16 cellular contexts compared by ENCODE assay signal in the genomic region with DNA sequence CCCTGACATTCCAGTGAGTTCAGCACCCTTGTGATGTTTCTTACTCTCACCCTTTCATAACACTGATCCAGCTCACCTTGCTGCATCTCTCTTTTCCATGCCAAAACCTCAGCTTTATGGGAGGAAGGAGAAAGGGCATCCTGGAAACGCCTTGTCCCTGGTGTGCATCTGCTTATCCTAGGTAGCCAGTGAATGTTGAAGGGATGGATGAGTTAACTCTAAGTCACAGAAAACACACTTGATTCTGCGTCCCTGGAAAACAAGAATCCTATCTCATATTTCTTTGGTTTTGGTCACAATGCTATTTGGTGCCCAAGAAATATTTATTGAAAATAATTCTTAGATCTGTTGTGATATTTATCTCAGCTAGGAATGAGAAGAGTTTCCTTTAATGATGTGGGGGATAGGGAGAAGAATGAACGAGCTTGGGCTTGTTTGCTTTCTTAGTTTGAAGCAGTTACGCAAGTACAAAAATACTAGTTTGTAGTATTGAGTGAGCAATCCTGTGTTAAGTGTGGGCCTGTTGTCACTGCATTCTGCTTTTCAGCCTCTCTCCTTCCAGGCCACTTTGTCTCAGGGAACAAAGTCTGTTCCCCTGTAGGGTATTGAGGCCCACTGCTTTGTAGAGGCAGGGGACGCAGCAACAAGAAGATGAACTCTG.
DNase-seq lines count a peak whose midpoint lies in the region; TF ChIP-seq lines count a peak whose summit lies in the region.
"Had no signal": no experiment of that assay in that cellular context is flagged by ENCODE, and none has a peak within 500 bp of the region (broad histone marks: within the 10 kb centered on the region; RNA-seq: fewer than 3 reads in every experiment).

No MANE protein-coding gene starts in this region.

- H3K36me3 Mint-ChIP-seq in progenitor cell of endocrine pancreas (ENCODE audit: insufficient read depth) = peaks cover 2% of the 10 kb centered on the region

- peak overlapping the region; percentile 41 for H3K27ac Mint-ChIP-seq in progenitor cell of endocrine pancreas
- H3K27ac Mint-ChIP-seq: endodermal cell had no signal

- no peaks in the 10 kb centered on the region for H3K27me3 Mint-ChIP-seq in progenitor cell of endocrine pancreas

- peak; percentile 56 for DNase-seq in ELR (ENCODE audit: low read depth)
- peak; percentile 57 for DNase-seq in RWPE1 (ENCODE audit: low spot score)
- DNase-seq in epithelial cell of prostate (ENCODE audit: low read depth, low spot score) = peak; percentile 66
- DNase-seq in progenitor cell of endocrine pancreas (ENCODE audit: low spot score, unreplicated experiment) = no peak
- no peak for DNase-seq in medulla oblongata (ENCODE audit: extremely low spot score)
- no peak for DNase-seq in AG20443 (ENCODE audit: low spot score)
- no peak for DNase-seq in NCI-H1436 (lab: John Stamatoyannopoulos, UW)
- DNase-seq in NCI-H510A (lab: John Stamatoyannopoulos, UW) = no peak
- DNase-seq: activated CD8-positive, alpha-beta memory T cell treated with anti-CD3 and anti-CD28 coated beads for 24 hours; endodermal cell; mesendoderm; MM.1S; NCI-H226; stimulated activated CD4-positive, alpha-beta T cell treated with anti-CD3 and anti-CD28 coated beads, Interleukin-4, amount 100 ng/mL, for 4 hours; T-helper 2 cell had no signal

- H3K27ac ChIP-seq in RWPE1 = peak overlapping the region; percentile 88
- peak overlapping the region; percentile 94 for H3K27ac ChIP-seq in epithelial cell of prostate
- H3K27ac ChIP-seq: PC-9 had no signal

- POLR2A ChIA-PET in RWPE1 (lab: Yijun Ruan, JAX; ENCODE audit: low non-redundant PET) = no interaction called here

- H3K4me1 Mint-ChIP-seq in progenitor cell of endocrine pancreas (ENCODE audit: low read depth) = peaks cover 40% of the 10 kb centered on the region

- peaks cover 3% of the 10 kb centered on the region for H3K9me3 Mint-ChIP-seq in progenitor cell of endocrine pancreas (ENCODE audit: low read depth)
- H3K9me3 Mint-ChIP-seq: endodermal cell had no signal

- no peak overlapping the region for H3K4me3 Mint-ChIP-seq in progenitor cell of endocrine pancreas (ENCODE audit: low read depth)
- H3K4me3 Mint-ChIP-seq: endodermal cell had no signal

- CTCF ChIA-PET in RWPE1 (lab: Yijun Ruan, JAX) = no interaction called here

- TF ChIP-seq CTCF in RWPE1 (conservative IDR thresholded peaks at IDR 0.05; ENCODE audit: low read depth) = no peak
- no peak for TF ChIP-seq CTCF in progenitor cell of endocrine pancreas (IDR thresholded peaks at IDR 0.05; ENCODE audit: unreplicated experiment)

Comparison
In these comparisons a context has a peak if more than half of its experiments do, and no peak if none do; other contexts are left out.
1. DNase-seq: peak in ELR (single experiment), RWPE1 (single experiment) and epithelial cell of prostate (single experiment); none in progenitor cell of endocrine pancreas (single experiment), medulla oblongata (single experiment), AG20443 (single experiment), NCI-H1436 (single experiment) and NCI-H510A (single experiment).